In the genomic region with DNA sequence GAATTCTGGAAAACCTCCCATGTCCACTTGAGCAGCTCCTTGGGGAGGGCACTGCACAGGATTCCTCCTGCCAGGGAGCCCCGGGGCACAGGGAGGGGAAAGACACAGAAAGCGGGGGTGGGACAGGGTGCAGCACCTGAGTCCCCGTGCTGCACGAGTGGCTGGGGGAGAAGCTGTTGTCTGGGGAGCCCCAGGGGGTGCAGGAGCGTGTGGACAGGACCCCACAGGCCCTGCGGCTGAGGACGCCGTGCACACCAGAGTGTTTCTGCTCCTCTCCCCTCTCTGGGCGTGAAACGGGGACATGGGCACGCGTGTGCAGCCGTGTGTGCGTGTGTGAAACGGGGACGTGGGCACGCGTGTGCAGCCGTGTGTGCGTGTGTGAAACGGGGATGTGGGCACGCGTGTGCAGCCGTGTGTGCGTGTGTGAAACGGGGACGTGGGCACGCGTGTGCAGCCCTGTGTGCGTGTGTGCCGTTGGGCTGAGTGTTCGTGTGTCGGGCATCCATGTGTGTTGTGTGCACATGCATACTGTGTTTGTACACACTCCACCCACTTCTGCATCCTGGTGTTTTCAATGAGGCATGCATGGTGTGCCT, we compare ENCODE assay signal across 18 cellular contexts. TPM values are rescaled to one million over a fixed set of nuclear protein-coding genes. Genes with fewer than 3 reads are reported as not detected.
DNase-seq lines count a peak whose midpoint lies in the region; ATAC-seq and TF ChIP-seq lines count a peak whose summit lies in the region.
"Had no signal": no experiment of that assay in that cellular context is flagged by ENCODE, and none has a peak within 500 bp of the region (broad histone marks: within the 10 kb centered on the region; RNA-seq: fewer than 3 reads in every experiment).

No MANE protein-coding gene starts in this region.

- DNase-seq in GM23338 (ENCODE audit: low spot score) (no peak), RWPE1 (ENCODE audit: low spot score) (no peak), trophoblast cell (no peak), left ventricle myocardium superior (no peak), activated gamma-delta T cell treated with Interleukin-2 at 50 U/mL for 16 hours (no peak)
- no peak for DNase-seq in effector memory CD8-positive, alpha-beta T cell
- DNase-seq: Caco-2; CD4-positive, CD25-positive, alpha-beta regulatory T cell; CD8-positive, alpha-beta T cell; DMS153; DND-41; GM23248; HCEC 1CT had no signal

- H2BK5ac ChIP-seq in trophoblast cell (ENCODE audit: low read depth, low read length, poor library complexity) = no peak overlapping the region

- no peak overlapping the region for H2BK120ac ChIP-seq in trophoblast cell (ENCODE audit: insufficient read depth, low read length, poor library complexity)

- intact Hi-C loops in left ventricle myocardium superior (cut with micrococcal nuclease) = no loop called here

- ATAC-seq in GM23338 (no peak), left ventricle myocardium superior (no peak), GM21515 (IDR thresholded peaks at IDR 0.05; ENCODE audit: unreplicated experiment) (no peak)
- ATAC-seq in effector memory CD8-positive, alpha-beta T cell (replicated peaks) = no peak
- ATAC-seq: CD8-positive, alpha-beta T cell had no signal

- no peaks in the 10 kb centered on the region for H3K9me2 ChIP-seq in GM23338 (ENCODE audit: insufficient read depth)

- no peak overlapping the region for H2AFZ ChIP-seq in GM23338
- no peak overlapping the region for H2AFZ ChIP-seq in trophoblast cell (ENCODE audit: insufficient read depth, low read length, poor library complexity)
- H2AFZ ChIP-seq: GM23248 had no signal

- H2BK12ac ChIP-seq in trophoblast cell (ENCODE audit: low read length) = no peak overlapping the region

- H4K8ac ChIP-seq in trophoblast cell (ENCODE audit: low read depth, low read length) = no peak overlapping the region

- CTCF ChIA-PET in RWPE1 (lab: Yijun Ruan, JAX) = interaction anchor here (0.6 to 1.2 kb wide), 3 partner anchors 22 to 144 kb away, joined by 3 to 4 read pairs (median 4); no protein-coding TSS in a partner anchor

- H3K4me1 Mint-ChIP-seq in GM23338 = peaks cover 4% of the 10 kb centered on the region
- H3K4me1 Mint-ChIP-seq in effector memory CD8-positive, alpha-beta T cell (ENCODE audit: low read depth in 2 of 2) = peaks cover 4 to 8% of the 10 kb centered on the region in 2 donors

- H3K23ac ChIP-seq in trophoblast cell (ENCODE audit: low read length) = no peak overlapping the region

- POLR2A ChIA-PET in RWPE1 (lab: Yijun Ruan, JAX; ENCODE audit: low non-redundant PET) = no interaction called here

- WGBS in trophoblast cell (ENCODE audit: extremely low coverage, insufficient coverage, insufficient read length) = no CpG with 5 or more reads among the region's 33 CpGs

- H4K20me1 ChIP-seq in GM23338 (replicated peaks; ENCODE audit: insufficient read depth) = no peaks in the 10 kb centered on the region; the same call in 1 of the 2 replicates

- no peak overlapping the region for H3K27ac ChIP-seq in GM23338 (ENCODE audit: low read depth)
- H3K27ac ChIP-seq in RWPE1 = peak overlapping the region; percentile 10; the same call in 1 of the 2 replicates
- no peak overlapping the region for H3K27ac ChIP-seq in trophoblast cell (ENCODE audit: low read depth, low read length)
- H3K27ac ChIP-seq: 22Rv1, BLaER1, C4-2B, GM23248 had no signal

- H3K36me3 Mint-ChIP-seq in GM23338 (ENCODE audit: low read depth) = peaks cover 22% of the 10 kb centered on the region
- peaks cover 20% of the 10 kb centered on the region for H3K36me3 Mint-ChIP-seq in effector memory CD8-positive, alpha-beta T cell (ENCODE audit: insufficient read depth)

- H3K4me3 ChIP-seq in GM23338 (no peak overlapping the region), trophoblast cell (ENCODE audit: low read depth, low read length) (peak overlapping the region; percentile 43)
- H3K4me3 ChIP-seq: BLaER1, GM23248 had no signal

- H3K79me2 ChIP-seq in GM23338 (replicated peaks; ENCODE audit: insufficient read depth) = no peaks in the 10 kb centered on the region
- H3K79me2 ChIP-seq in trophoblast cell (ENCODE audit: control insufficient read depth, insufficient read depth, low read length, poor library complexity) = no peaks in the 10 kb centered on the region

- no peaks in the 10 kb centered on the region for H3K4me1 ChIP-seq in GM23338 (ENCODE audit: insufficient read depth)
- H3K4me1 ChIP-seq in trophoblast cell (ENCODE audit: control insufficient read depth in 1 of 2, insufficient read depth in 2 of 2, low read length in 2 of 2) = no peaks in the 10 kb centered on the region
- H3K4me1 ChIP-seq: Caco-2 had no signal

- peaks cover 6% of the 10 kb centered on the region; the same call in 1 of the 2 replicates for H3F3A ChIP-seq in GM23338 (replicated peaks; ENCODE audit: low read depth)

- H4K12ac ChIP-seq in trophoblast cell (ENCODE audit: low read depth, low read length) = no peak overlapping the region

- H3K27me3 Mint-ChIP-seq in GM23338 (ENCODE audit: insufficient read depth, low read depth, poor library complexity) = peaks cover 9% of the 10 kb centered on the region
- no peaks in the 10 kb centered on the region for H3K27me3 Mint-ChIP-seq in effector memory CD8-positive, alpha-beta T cell
- H3K27me3 Mint-ChIP-seq: B cell; CD4-positive, CD25-positive, alpha-beta regulatory T cell had no signal

- H4K91ac ChIP-seq in trophoblast cell (ENCODE audit: low read depth, low read length) = no peak overlapping the region

- H3K14ac ChIP-seq in trophoblast cell (ENCODE audit: low read length) = no peak overlapping the region

- H3K9me3 ChIP-seq in trophoblast cell (ENCODE audit: insufficient read depth, low read depth, low read length) = peaks cover 5% of the 10 kb centered on the region
- H3K9me3 ChIP-seq: BLaER1, Caco-2 had no signal

- H3K4me3 Mint-ChIP-seq in GM23338 = no peak overlapping the region
- no peak overlapping the region for H3K4me3 Mint-ChIP-seq in effector memory CD8-positive, alpha-beta T cell
- H3K4me3 Mint-ChIP-seq: B cell; CD4-positive, CD25-positive, alpha-beta regulatory T cell; CD8-positive, alpha-beta T cell had no signal

- H3K36me3 ChIP-seq in GM23338 (ENCODE audit: insufficient read depth) (no peaks in the 10 kb centered on the region), trophoblast cell (ENCODE audit: control insufficient read depth in 1 of 2, insufficient read depth in 2 of 2, low read length in 2 of 2) (peaks cover 67 to 69% of the 10 kb centered on the region in 2 experiments)

- no peak overlapping the region for H3K9ac ChIP-seq in trophoblast cell (ENCODE audit: low read length)
- H3K9ac ChIP-seq: BLaER1, GM23248 had no signal

- peak overlapping the region; percentile 68; the same call in 1 of the 2 replicates for H3K27ac Mint-ChIP-seq in GM23338
- peak overlapping the region; percentile 23 to 58 for H3K27ac Mint-ChIP-seq in effector memory CD8-positive, alpha-beta T cell
- H3K27ac Mint-ChIP-seq: B cell; CD4-positive, CD25-positive, alpha-beta regulatory T cell; CD8-positive, alpha-beta T cell had no signal

- H3K18ac ChIP-seq in trophoblast cell (ENCODE audit: low read length) = no peak overlapping the region

- H3K27me3 ChIP-seq in GM23338 (ENCODE audit: insufficient read depth) (no peaks in the 10 kb centered on the region), trophoblast cell (ENCODE audit: insufficient read depth, low read length) (no peaks in the 10 kb centered on the region)
- H3K27me3 ChIP-seq: BLaER1 had no signal

- no peak overlapping the region for H3K4ac ChIP-seq in trophoblast cell (ENCODE audit: low read depth, low read length)

- no peak overlapping the region for H2AK5ac ChIP-seq in trophoblast cell (ENCODE audit: low read length)

- H3K79me1 ChIP-seq in trophoblast cell (ENCODE audit: low read length) = no peaks in the 10 kb centered on the region

- H3K4me2 ChIP-seq in GM23338 (no peak overlapping the region), trophoblast cell (ENCODE audit: low read length) (no peak overlapping the region)
- H3K4me2 ChIP-seq: BLaER1 had no signal

- no peaks in the 10 kb centered on the region for H3K9me3 Mint-ChIP-seq in GM23338
- no peaks in the 10 kb centered on the region for H3K9me3 Mint-ChIP-seq in effector memory CD8-positive, alpha-beta T cell
- H3K9me3 Mint-ChIP-seq: CD4-positive, CD25-positive, alpha-beta regulatory T cell; CD8-positive, alpha-beta T cell had no signal

- TF ChIP-seq CTCF in GM23338 (conservative IDR thresholded peaks at IDR 0.05; ENCODE audit: low read depth in 2 of 2) (no peak), RWPE1 (conservative IDR thresholded peaks at IDR 0.05; ENCODE audit: low read depth) (no peak)

RNA-seq across cellular contexts. Expression of a gene that starts 21.9 kb away (rescaled TPM):
- 54.3 and 79.1 TPM in 2 replicates for total RNA-seq in GM23338 (2014; rRNA removed; shearing (Covaris generic))
- 167 and 173 TPM in 2 replicates for polyA plus RNA-seq in GM23338 (2016; fragmentation: Nextera tagmentation; extraction: Ambion mirVana)
- 85.8 and 86.1 TPM in 2 replicates for polyA plus RNA-seq in trophoblast cell (2013)
- 38.4 TPM for total RNA-seq in left ventricle myocardium superior

RNA-seq across cellular contexts. Expression of a gene that starts 55.5 kb away (rescaled TPM):
- 62.8 and 66.8 TPM in 2 replicates for total RNA-seq in GM23338 (2014; rRNA removed; shearing (Covaris generic))
- polyA plus RNA-seq in GM23338 (2016; fragmentation: Nextera tagmentation; extraction: Ambion mirVana) = 9.3 and 10.4 TPM in 2 replicates
- polyA plus RNA-seq in trophoblast cell (2013) = 73.3 and 73.7 TPM in 2 replicates
- total RNA-seq in left ventricle myocardium superior = 35.3 TPM
